8 cellular contexts compared by ENCODE assay signal in genomic region chr15:77420610-77421369, GRCh38. TPM values are rescaled to one million over a fixed set of nuclear protein-coding genes. Genes with fewer than 3 reads are reported as not detected.
DNase-seq lines count a peak whose midpoint lies in the region; ATAC-seq and TF ChIP-seq lines count a peak whose summit lies in the region.

TSS of gene HMG20A (plus strand) at chr15:77420888. CDS start at chr15:77458408, 37,520 bp downstream.

- peak within 1 kb of the TSS; percentile 100 for H3K27ac Mint-ChIP-seq in activated CD4-positive, alpha-beta T cell treated with anti-CD3 and anti-CD28 coated beads for 36 hours

- peak; percentile 61 for TF ChIP-seq POLR2A in GM18951 (IDR thresholded peaks at IDR 0.05; ENCODE audit: extremely low read depth, insufficient read depth, insufficient read length)

- H3K9me3 Mint-ChIP-seq in activated CD4-positive, alpha-beta T cell treated with anti-CD3 and anti-CD28 coated beads for 36 hours (ENCODE audit: low read depth): no peaks in the 10 kb centered on the region

- no peak for TF ChIP-seq CTCF in coronary artery (IDR thresholded peaks at IDR 0.05)

- peak within 1 kb of the TSS; percentile 92 for H3K4me3 Mint-ChIP-seq in activated CD4-positive, alpha-beta T cell treated with anti-CD3 and anti-CD28 coated beads for 36 hours

- DNase-seq in AG08396 (ENCODE audit: low spot score): peak; percentile 58
- DNase-seq in NCI-H460 (ENCODE audit: extremely low read depth, low read depth): peak; percentile 62
- DNase-seq in activated CD4-positive, alpha-beta T cell treated with anti-CD3 and anti-CD28 coated beads for 36 hours: peak; percentile 73
- DNase-seq in coronary artery (ENCODE audit: low spot score): peak; percentile 83
- peak; percentile 69 to 71 for DNase-seq in left colon
- DNase-seq in stimulated activated CD4-positive, alpha-beta T cell treated with anti-CD3 and anti-CD28 coated beads, Interleukin-1b, Interleukin-23, amount 100 ng/mL, for 48 hours: peak; percentile 62

- no peaks in the 10 kb centered on the region for H3K27me3 Mint-ChIP-seq in activated CD4-positive, alpha-beta T cell treated with anti-CD3 and anti-CD28 coated beads for 36 hours

- H3K4me1 Mint-ChIP-seq in activated CD4-positive, alpha-beta T cell treated with anti-CD3 and anti-CD28 coated beads for 36 hours: peaks cover 50% of the 10 kb centered on the region

- intact Hi-C loops in activated CD4-positive, alpha-beta T cell treated with anti-CD3 and anti-CD28 coated beads for 36 hours (cut with DNase I, micrococcal nuclease): loop anchor here (1.0 to 10.0 kb wide), 12 partner anchors 10 to 1966 kb away; partner anchors contain the start of genes RCN2 (in 2 of the 2), ETFA (in 1 of the 2), SCAPER (in 1 of the 2) and TBC1D2B (in 1 of the 2)
- intact Hi-C loops in left colon (cut with DNase I, micrococcal nuclease): no loop called here

- POLR2A ChIA-PET in activated CD4-positive, alpha-beta T cell treated with anti-CD3 and anti-CD28 coated beads for 36 hours (lab: Charles Lee): interaction anchor here (0.7 to 1.4 kb wide), 2 partner anchors 10 to 11 kb away, joined by 3 to 4 read pairs; no protein-coding TSS in a partner anchor

- in situ Hi-C loops in GM18951 (cut with MboI; ENCODE audit: low sequenced_read_pairs, unreplicated experiment): no loop called here

- ATAC-seq in HG03280 (IDR thresholded peaks at IDR 0.05; ENCODE audit: unreplicated experiment): peak; percentile 43
- peak; percentile 43 for ATAC-seq in activated CD4-positive, alpha-beta T cell treated with anti-CD3 and anti-CD28 coated beads for 36 hours
- ATAC-seq in left colon: peak; percentile 61

- peak within 1 kb of the TSS; percentile 94 for H3K4me3 ChIP-seq in coronary artery

- H3K27ac ChIP-seq in coronary artery: peak within 1 kb of the TSS; percentile 88 to 98

- CTCF ChIA-PET in activated CD4-positive, alpha-beta T cell treated with anti-CD3 and anti-CD28 coated beads for 36 hours (lab: Charles Lee): interaction anchor here (0.8 to 1.5 kb wide), 3 partner anchors 10 to 16 kb away, joined by 3 to 6 read pairs (median 4); no protein-coding TSS in a partner anchor

- H3K36me3 Mint-ChIP-seq in activated CD4-positive, alpha-beta T cell treated with anti-CD3 and anti-CD28 coated beads for 36 hours (ENCODE audit: low read depth): peaks cover 6% of the 10 kb centered on the region

RNA-seq across cellular contexts. Expression of gene HMG20A, which starts in this region (rescaled TPM):
- total RNA-seq in NCI-H460 (2014; rRNA removed; shearing (Covaris generic)): 22.5 and 28.7 TPM in 2 replicates
- polyA plus RNA-seq in NCI-H460 (2014; cell fraction: nucleus; rRNA removed): 21.7 and 25.4 TPM in 2 replicates
- 10 to 100 TPM; 45.9 to 59.1 TPM for total RNA-seq in activated CD4-positive, alpha-beta T cell treated with anti-CD3 and anti-CD28 coated beads for 36 hours
- total RNA-seq in left colon: 10 to 100 TPM; 30.6 to 31.6 TPM

Comparison
In these comparisons a context has a peak if more than half of its experiments do, and no peak if none do; other contexts are left out.
1. Peak in every context shown above with its lines: DNase-seq, ATAC-seq, H3K4me3 ChIP-seq and H3K27ac ChIP-seq.
2. intact Hi-C loops: an anchor here in activated CD4-positive, alpha-beta T cell treated with anti-CD3 and anti-CD28 coated beads for 36 hours (1.0 to 10.0 kb wide); none called in left colon.